Comparison of ENCODE assay signal across 16 cellular contexts in the genomic region with DNA sequence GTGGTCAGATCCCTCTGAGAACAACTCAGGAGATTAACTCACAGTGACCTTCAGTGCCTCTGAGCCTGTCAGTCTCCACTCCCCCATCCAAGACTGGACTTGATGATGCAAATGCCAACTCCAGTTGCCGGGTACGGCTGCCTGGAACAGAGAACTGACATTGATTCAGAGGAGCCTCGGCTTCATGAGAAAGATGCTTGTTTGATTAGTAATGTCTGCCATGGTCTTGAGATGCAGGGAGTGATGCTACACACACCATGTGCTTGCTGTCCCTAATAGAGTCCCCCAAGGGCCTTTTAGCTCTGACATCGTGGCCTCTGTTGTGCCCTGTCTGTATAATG.
"Had no signal": no experiment of that assay in that cellular context is flagged by ENCODE, and none has a peak within 500 bp of the region (broad histone marks: within the 10 kb centered on the region; RNA-seq: fewer than 3 reads in every experiment).

No MANE protein-coding gene starts in this region.

- H3K36me3 ChIP-seq: left lung had no signal

- H3K27ac Mint-ChIP-seq: activated CD4-positive, alpha-beta memory T cell treated with anti-CD3 and anti-CD28 coated beads, Interleukin-2, amount 10 ng/mL, durations not matched to agents 7 days and 5 days; activated CD4-positive, alpha-beta T cell treated with anti-CD3 and anti-CD28 coated beads for 36 hours; natural killer cell treated with Interleukin-12 subunit alpha and Interleukin-12 subunit beta and Interleukin-15 and Interleukin-18, amount 100 ng/mL, for 72 hours; progenitor cell of endocrine pancreas; T-cell; type B pancreatic cell had no signal

- H3K9me3 ChIP-seq: left lung had no signal

- ATAC-seq: activated CD4-positive, alpha-beta T cell treated with anti-CD3 and anti-CD28 coated beads for 36 hours; esophagus mucosa; left lung; natural killer cell treated with Interleukin-12 subunit alpha and Interleukin-12 subunit beta and Interleukin-15 and Interleukin-18, amount 100 ng/mL, for 72 hours; right cardiac atrium; stimulated activated naive CD8-positive, alpha-beta T cell treated with anti-CD3 and anti-CD28 coated beads, Interleukin-15, Interleukin-2, amounts not matched to agents 100 U/mL and 50 U/mL, for 24 hours; T-cell had no signal

- H3K36me3 Mint-ChIP-seq: natural killer cell treated with Interleukin-12 subunit alpha and Interleukin-12 subunit beta and Interleukin-15 and Interleukin-18, amount 100 ng/mL, for 72 hours; T-cell; type B pancreatic cell had no signal

- H3K9me3 Mint-ChIP-seq: activated CD4-positive, alpha-beta memory T cell treated with anti-CD3 and anti-CD28 coated beads, Interleukin-2, amount 10 ng/mL, durations not matched to agents 7 days and 5 days; natural killer cell treated with Interleukin-12 subunit alpha and Interleukin-12 subunit beta and Interleukin-15 and Interleukin-18, amount 100 ng/mL, for 72 hours; T-cell; type B pancreatic cell had no signal

- H3K4me1 ChIP-seq: left lung had no signal

- H3K27me3 ChIP-seq: hepatocyte had no signal

- H3K4me3 ChIP-seq: hepatocyte, left lung, SK-N-MC had no signal

- H3K27ac ChIP-seq: hepatocyte, left lung, SK-N-MC had no signal

- DNase-seq: activated CD4-positive, alpha-beta memory T cell treated with anti-CD3 and anti-CD28 coated beads, Interleukin-2, amount 10 ng/mL, durations not matched to agents 7 days and 5 days; activated CD4-positive, alpha-beta T cell treated with anti-CD3 and anti-CD28 coated beads for 36 hours; activated naive CD4-positive, alpha-beta T cell; mesenchymal stem cell; nucleus accumbens; right cardiac atrium; stimulated activated naive CD8-positive, alpha-beta T cell treated with anti-CD3 and anti-CD28 coated beads, Interleukin-15, Interleukin-2, amounts not matched to agents 100 U/mL and 50 U/mL, for 24 hours; T-helper 9 cell had no signal

- H3K4me3 Mint-ChIP-seq: activated CD4-positive, alpha-beta memory T cell treated with anti-CD3 and anti-CD28 coated beads, Interleukin-2, amount 10 ng/mL, durations not matched to agents 7 days and 5 days; activated CD4-positive, alpha-beta T cell treated with anti-CD3 and anti-CD28 coated beads for 36 hours; natural killer cell treated with Interleukin-12 subunit alpha and Interleukin-12 subunit beta and Interleukin-15 and Interleukin-18, amount 100 ng/mL, for 72 hours; T-cell; type B pancreatic cell had no signal

- H3K4me1 Mint-ChIP-seq: activated CD4-positive, alpha-beta memory T cell treated with anti-CD3 and anti-CD28 coated beads, Interleukin-2, amount 10 ng/mL, durations not matched to agents 7 days and 5 days; activated CD4-positive, alpha-beta T cell treated with anti-CD3 and anti-CD28 coated beads for 36 hours; T-cell had no signal
